8 cellular contexts compared by ENCODE assay signal in the genomic region with DNA sequence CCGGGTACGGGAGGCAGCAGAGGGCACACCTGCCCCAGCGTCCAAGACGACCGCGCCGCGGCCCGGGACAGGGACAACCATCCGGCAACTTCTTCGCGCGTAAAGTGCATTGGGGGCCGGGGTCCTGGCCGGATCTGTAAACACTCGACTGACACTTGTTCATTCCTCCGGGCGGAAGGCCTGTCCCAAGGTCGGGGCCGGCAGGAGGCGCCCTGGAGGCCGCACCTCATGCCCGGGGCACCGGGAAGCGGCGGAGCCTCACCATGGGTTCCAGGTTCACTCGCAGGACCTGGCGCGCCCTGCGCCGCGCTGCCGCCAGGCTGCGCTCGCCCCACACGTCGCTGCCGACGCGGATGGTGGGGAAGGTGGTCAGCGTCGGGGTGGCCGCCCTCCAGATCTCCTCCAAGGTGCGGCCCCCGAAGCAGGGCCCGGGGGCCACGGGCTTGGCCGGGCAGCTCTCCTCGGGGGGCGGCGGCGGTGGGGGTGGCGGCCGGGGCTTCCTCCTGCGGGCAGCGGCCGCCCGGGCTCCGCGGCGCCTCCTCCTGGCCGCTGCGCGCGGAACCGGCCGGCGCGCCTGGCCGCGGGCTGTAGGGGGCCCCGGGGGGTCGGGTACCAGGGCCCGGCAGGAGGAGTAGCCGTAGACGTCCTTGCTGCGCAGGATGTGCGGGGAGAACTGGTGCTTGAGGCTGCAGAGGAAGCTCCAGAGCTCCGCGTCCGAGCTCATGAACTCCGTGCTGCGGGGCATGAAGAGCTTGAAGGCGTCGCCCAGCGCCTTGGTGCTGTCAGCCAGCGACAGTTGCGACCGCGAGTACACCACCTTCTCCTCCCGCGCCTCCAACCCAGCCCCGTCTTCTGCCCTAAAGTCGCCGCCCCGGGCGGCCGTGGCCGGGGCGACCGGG. TPM values are rescaled to one million over a fixed set of nuclear protein-coding genes. Genes with fewer than 3 reads are reported as not detected.
DNase-seq lines count a peak whose midpoint lies in the region; ATAC-seq and TF ChIP-seq lines count a peak whose summit lies in the region.

No MANE protein-coding gene starts in this region.

- peak; percentile 94 for DNase-seq in DMS 273 (lab: John Stamatoyannopoulos, UW; ENCODE audit: unreplicated experiment)
- DNase-seq in HS-27A (ENCODE audit: low read depth): peak; percentile 51
- peak; percentile 74 to 93 (median 92) for DNase-seq in Peyer's patch
- DNase-seq in activated T-helper 1 cell treated with anti-CD3 and anti-CD28 coated beads, Interleukin-2, amount 50 U/mL, for 16 hours (ENCODE audit: low read depth in 1 of 2, low spot score in 1 of 2): peak; percentile 54 to 71
- peak; percentile 80 for DNase-seq in fibroblast of the aortic adventitia (ENCODE audit: low read depth)
- peak; percentile 72 for DNase-seq in neural crest cell (ENCODE audit: low read depth, low spot score)

- H3K36me3 ChIP-seq in Peyer's patch: no peaks in the 10 kb centered on the region
- H3K36me3 ChIP-seq in stomach smooth muscle (ENCODE audit: control insufficient read depth in 2 of 2, insufficient read depth in 2 of 2, low read length in 2 of 2): no peaks in the 10 kb centered on the region

- H3K9me3 Mint-ChIP-seq in neural crest cell: peaks cover 3% of the 10 kb centered on the region

- no peaks in the 10 kb centered on the region for H3K36me3 Mint-ChIP-seq in neural crest cell (ENCODE audit: low read depth)

- H3K4me3 ChIP-seq in Peyer's patch (peak overlapping the region; percentile 66 to 94 (median 85)), fibroblast of the aortic adventitia (ENCODE audit: low read depth, low read length) (peak overlapping the region; percentile 92), stomach smooth muscle (ENCODE audit: low read length in 2 of 2) (peak overlapping the region; percentile 83 to 89)

- no peak overlapping the region for H3K27ac Mint-ChIP-seq in neural crest cell (ENCODE audit: unreplicated experiment)

- H3K9me3 ChIP-seq in Peyer's patch: no peaks in the 10 kb centered on the region
- H3K9me3 ChIP-seq in stomach smooth muscle (ENCODE audit: control insufficient read depth in 2 of 2, low read length in 2 of 2): peaks cover 0 to 3% of the 10 kb centered on the region in 2 donors

- peak overlapping the region; percentile 88 for H3K4me3 Mint-ChIP-seq in neural crest cell

- peak; percentile 35 to 40 for TF ChIP-seq POLR2A in Peyer's patch (IDR thresholded peaks at IDR 0.05)

- TF ChIP-seq CTCF in Peyer's patch (IDR thresholded peaks at IDR 0.05) (peak; percentile 46 to 79 (median 76)), fibroblast of the aortic adventitia (IDR thresholded peaks at IDR 0.05; ENCODE audit: insufficient read depth, low read length) (peak; percentile 72), neural crest cell (conservative IDR thresholded peaks at IDR 0.05) (peak; percentile 79)

- peaks cover 25% of the 10 kb centered on the region for H3K4me1 Mint-ChIP-seq in neural crest cell

- peaks cover 0 to 25% (median 1%) of the 10 kb centered on the region in 4 donors for H3K4me1 ChIP-seq in Peyer's patch
- peaks cover 7% of the 10 kb centered on the region for H3K4me1 ChIP-seq in stomach smooth muscle (ENCODE audit: control insufficient read depth, insufficient read depth, low read length)

- peaks cover 2% of the 10 kb centered on the region for H3K27me3 Mint-ChIP-seq in neural crest cell (ENCODE audit: low read depth)

- peak overlapping the region; percentile 91 to 97 (median 92) for H3K27ac ChIP-seq in Peyer's patch
- peak overlapping the region; percentile 75 for H3K27ac ChIP-seq in stomach smooth muscle (ENCODE audit: low read length)

- H3K9ac ChIP-seq in stomach smooth muscle (ENCODE audit: low read length in 2 of 2): peak overlapping the region; percentile 81 to 84

- no peaks in the 10 kb centered on the region for H3K27me3 ChIP-seq in Peyer's patch
- H3K27me3 ChIP-seq in stomach smooth muscle (ENCODE audit: control insufficient read depth in 1 of 2, insufficient read depth in 2 of 2, low read length in 2 of 2): no peaks in the 10 kb centered on the region

- peak; percentile 58 for ATAC-seq in GM19468 (IDR thresholded peaks at IDR 0.05; ENCODE audit: extremely low read depth, unreplicated experiment)

RNA-seq across cellular contexts. Expression of a gene that starts 0.7 kb away (rescaled TPM):
- 10 to 100 TPM; 20.3 to 33.8 (median 23.8) TPM for total RNA-seq in Peyer's patch
- 25.1 and 40.6 TPM in 2 replicates for total RNA-seq in fibroblast of the aortic adventitia (ENCODE audit: low replicate concordance)
- total RNA-seq in neural crest cell: 16.5 and 18.5 TPM in 2 replicates

Comparison
In these comparisons a context has a peak if more than half of its experiments do, and no peak if none do; other contexts are left out.
1. Peak in every context shown above with its lines: DNase-seq, ATAC-seq, H3K4me3 ChIP-seq and H3K27ac ChIP-seq.